In genomic region chr7:4733936-4734528, GRCh38 we compare ENCODE assay signal across 11 cellular contexts. TPM values are rescaled to one million over a fixed set of nuclear protein-coding genes. Genes with fewer than 3 reads are reported as not detected.
A peak's percentile ranks its signal among the peaks of the same experiment; 100 is the strongest.
DNase-seq lines count a peak whose midpoint lies in the region; ATAC-seq lines count a peak whose summit lies in the region.
"Had no signal": no experiment of that assay in that cellular context is flagged by ENCODE, and none has a peak within 500 bp of the region (broad histone marks: within the 10 kb centered on the region; RNA-seq: fewer than 3 reads in every experiment).

No MANE protein-coding gene starts in this region.

- H3K4me3 Mint-ChIP-seq in activated naive CD4-positive, alpha-beta T cell treated with anti-CD3 and anti-CD28 coated beads, Interleukin-2, amount 10 ng/mL, durations not matched to agents 7 days and 5 days = peak overlapping the region; percentile 44
- peak overlapping the region in 3 of 5 donors; percentile 38 to 68 (median 54) for H3K4me3 Mint-ChIP-seq in immature natural killer cell
- H3K4me3 Mint-ChIP-seq: IgD-negative memory B cell had no signal

- H3K27me3 Mint-ChIP-seq in activated naive CD4-positive, alpha-beta T cell treated with anti-CD3 and anti-CD28 coated beads, Interleukin-2, amount 10 ng/mL, durations not matched to agents 7 days and 5 days = no peaks in the 10 kb centered on the region
- H3K27me3 Mint-ChIP-seq in immature natural killer cell (ENCODE audit: low read depth in 3 of 3) = peaks cover 0 to 3% (median 0%) of the 10 kb centered on the region in 3 donors
- H3K27me3 Mint-ChIP-seq: IgD-negative memory B cell had no signal

- CTCF ChIA-PET in activated naive CD4-positive, alpha-beta T cell treated with anti-CD3 and anti-CD28 coated beads, Interleukin-2, amount 10 ng/mL, durations not matched to agents 7 days and 5 days (lab: Charles Lee) = interaction anchor here (1.6 kb wide), 1 partner anchor 18 kb away, joined by 5 read pairs; no protein-coding TSS in a partner anchor

- H3K36me3 Mint-ChIP-seq in activated naive CD4-positive, alpha-beta T cell treated with anti-CD3 and anti-CD28 coated beads, Interleukin-2, amount 10 ng/mL, durations not matched to agents 7 days and 5 days = peaks cover 29% of the 10 kb centered on the region
- peaks cover 0 to 10% (median 0%) of the 10 kb centered on the region in 3 donors for H3K36me3 Mint-ChIP-seq in immature natural killer cell
- H3K36me3 Mint-ChIP-seq: IgD-negative memory B cell had no signal

- H3K27ac ChIP-seq in substantia nigra (ENCODE audit: low read depth, low read length, poor library complexity, severe bottlenecking) = peak overlapping the region; percentile 92

- H3K9me3 Mint-ChIP-seq in activated naive CD4-positive, alpha-beta T cell treated with anti-CD3 and anti-CD28 coated beads, Interleukin-2, amount 10 ng/mL, durations not matched to agents 7 days and 5 days = no peaks in the 10 kb centered on the region
- no peaks in the 10 kb centered on the region for H3K9me3 Mint-ChIP-seq in immature natural killer cell
- H3K9me3 Mint-ChIP-seq: IgD-negative memory B cell had no signal

- peak overlapping the region; percentile 81 for H3K27ac Mint-ChIP-seq in activated naive CD4-positive, alpha-beta T cell treated with anti-CD3 and anti-CD28 coated beads, Interleukin-2, amount 10 ng/mL, durations not matched to agents 7 days and 5 days
- peak overlapping the region; percentile 12 to 85 (median 58) for H3K27ac Mint-ChIP-seq in immature natural killer cell
- H3K27ac Mint-ChIP-seq: IgD-negative memory B cell had no signal

- peak; percentile 60 for DNase-seq in activated naive CD4-positive, alpha-beta T cell treated with anti-CD3 and anti-CD28 coated beads, Interleukin-2, amount 10 ng/mL, durations not matched to agents 7 days and 5 days
- no peak for DNase-seq in activated naive CD4-positive, alpha-beta T cell treated with anti-CD3 and anti-CD28 coated beads, Interleukin-2, amount 50 U/mL, for 16 hours
- DNase-seq in activated T-cell treated with anti-CD3 and anti-CD28 coated beads, Interleukin-2, amount 50 U/mL, for 48 hours = peak; percentile 41 to 46
- DNase-seq in immature natural killer cell (no peak), substantia nigra (lab: John Stamatoyannopoulos, UW) (no peak), H4 (ENCODE audit: low spot score) (no peak)
- DNase-seq: NCI-H2081, small intestine had no signal

- no peak for ATAC-seq in GM18870 (IDR thresholded peaks at IDR 0.05; ENCODE audit: unreplicated experiment)
- no peak for ATAC-seq in HG03095 (IDR thresholded peaks at IDR 0.05; ENCODE audit: unreplicated experiment)

- H3K4me1 Mint-ChIP-seq in activated naive CD4-positive, alpha-beta T cell treated with anti-CD3 and anti-CD28 coated beads, Interleukin-2, amount 10 ng/mL, durations not matched to agents 7 days and 5 days = peaks cover 87% of the 10 kb centered on the region
- H3K4me1 Mint-ChIP-seq in immature natural killer cell = peaks cover 46 to 74% of the 10 kb centered on the region in 2 donors

RNA-seq across cellular contexts. Expression of gene AP5Z1, which starts 41.4 kb away (rescaled TPM):
- 10 to 100 TPM; 36.7 to 64.2 (median 50.6) TPM for polyA plus RNA-seq in immature natural killer cell
- total RNA-seq in H4 (2014; rRNA removed; shearing (Covaris generic)) = 14.6 and 16.8 TPM in 2 replicates

RNA-seq across cellular contexts. Expression of gene FOXK1, which starts 51.9 kb away (rescaled TPM):
- polyA plus RNA-seq in immature natural killer cell = 1 to 10 TPM; 1.1 to 3.4 (median 1.5) TPM
- 11.9 and 12.8 TPM in 2 replicates for total RNA-seq in H4 (2014; rRNA removed; shearing (Covaris generic))

Comparison
In these comparisons a context has a peak if more than half of its experiments do, and no peak if none do; other contexts are left out.
1. DNase-seq: peak in activated naive CD4-positive, alpha-beta T cell treated with anti-CD3 and anti-CD28 coated beads, Interleukin-2, amount 10 ng/mL, durations not matched to agents 7 days and 5 days (single experiment) and activated T-cell treated with anti-CD3 and anti-CD28 coated beads, Interleukin-2, amount 50 U/mL, for 48 hours (2 of 2); none in activated naive CD4-positive, alpha-beta T cell treated with anti-CD3 and anti-CD28 coated beads, Interleukin-2, amount 50 U/mL, for 16 hours (single experiment), immature natural killer cell (0 of 3), substantia nigra (0 of 49) and H4 (single experiment).